10 cellular contexts compared by ENCODE assay signal in the genomic region with DNA sequence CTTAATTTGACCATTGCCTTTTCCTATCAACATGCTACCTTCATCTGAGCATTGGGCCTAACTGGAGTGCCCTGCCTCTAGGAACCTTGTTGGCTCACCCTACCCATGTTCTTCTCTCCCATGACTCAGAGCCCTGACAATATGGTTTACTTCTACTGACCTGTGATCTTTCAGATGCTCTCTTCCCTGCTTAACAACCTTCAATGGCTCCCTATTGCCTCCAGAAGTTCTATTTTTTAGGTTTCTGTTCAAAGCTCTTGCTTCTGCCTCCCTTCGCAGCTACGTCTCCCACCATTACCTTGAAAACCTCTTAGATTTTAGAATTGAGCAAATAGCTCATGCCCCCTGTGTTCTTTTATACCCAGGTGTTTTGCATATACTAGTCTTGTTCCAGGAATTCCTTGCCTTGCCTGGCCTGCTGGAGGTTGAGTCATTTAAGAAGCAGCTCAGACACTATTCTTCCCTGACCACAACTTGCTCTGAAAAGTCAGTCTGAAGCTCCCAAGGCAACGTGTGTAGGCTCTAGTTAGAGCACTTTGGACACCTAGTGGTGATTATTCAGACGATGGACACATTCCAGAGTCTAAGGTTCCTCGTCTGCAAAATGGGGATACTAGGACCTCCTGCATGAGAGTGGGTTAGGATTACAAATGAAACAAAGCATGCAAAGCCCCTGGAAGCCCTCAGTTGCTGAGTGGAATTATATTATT.
DNase-seq lines count a peak whose midpoint lies in the region; ATAC-seq and TF ChIP-seq lines count a peak whose summit lies in the region.
"Had no signal": no experiment of that assay in that cellular context is flagged by ENCODE, and none has a peak within 500 bp of the region (broad histone marks: within the 10 kb centered on the region; RNA-seq: fewer than 3 reads in every experiment).

No MANE protein-coding gene starts in this region.

- H3K9ac ChIP-seq in neural progenitor cell, result no peak overlapping the region

- no peaks in the 10 kb centered on the region for H3K27me3 ChIP-seq in neural progenitor cell

- no peak for ATAC-seq in GM21529 (IDR thresholded peaks at IDR 0.05; ENCODE audit: unreplicated experiment)

- peak; percentile 7 for DNase-seq in COLO829 (ENCODE audit: low spot score)
- peak; percentile 86 for DNase-seq in M059J (ENCODE audit: low read depth)
- peak; percentile 85 for DNase-seq in choroid plexus epithelial cell (ENCODE audit: low read depth)
- DNase-seq in neural progenitor cell (ENCODE audit: low spot score), result peak; percentile 15
- DNase-seq in anterior cingulate cortex (lab: John Stamatoyannopoulos, UW), result no peak
- DNase-seq in amniotic stem cell (lab: John Stamatoyannopoulos, UW), result no peak
- DNase-seq in T-helper 1 cell, result no peak
- DNase-seq: activated CD4-positive, alpha-beta T cell treated with anti-CD3 and anti-CD28 coated beads, Interleukin-2, amount 50 U/mL, for 4 hours; stimulated activated naive CD4-positive, alpha-beta T cell treated with Interleukin-2 at 50 U/mL for 16 hours had no signal

- H3K27ac ChIP-seq in neural progenitor cell, result no peak overlapping the region

- H3K9me3 ChIP-seq in neural progenitor cell (ENCODE audit: low read depth), result no peaks in the 10 kb centered on the region

- H3K36me3 ChIP-seq in neural progenitor cell, result no peaks in the 10 kb centered on the region

- TF ChIP-seq CTCF in choroid plexus epithelial cell (conservative IDR thresholded peaks at IDR 0.05; ENCODE audit: low read depth, low read length) (peak; percentile 47), neural progenitor cell (IDR thresholded peaks at IDR 0.05) (peak; percentile 32)

- no peak overlapping the region for H2AFZ ChIP-seq in neural progenitor cell (replicated peaks)

- H4K20me1 ChIP-seq in neural progenitor cell (ENCODE audit: low read depth), result no peaks in the 10 kb centered on the region

- H3K79me2 ChIP-seq in neural progenitor cell (ENCODE audit: low read depth), result no peaks in the 10 kb centered on the region

- H3K36me3 Mint-ChIP-seq in neural progenitor cell, result no peaks in the 10 kb centered on the region

- H3K4me3 ChIP-seq in choroid plexus epithelial cell (ENCODE audit: low read depth, low read length) (no peak overlapping the region), neural progenitor cell (no peak overlapping the region)

- H3K9me3 Mint-ChIP-seq in neural progenitor cell, result no peaks in the 10 kb centered on the region

- H3K4me2 ChIP-seq in neural progenitor cell, result no peak overlapping the region

- H3F3A ChIP-seq in neural progenitor cell (ENCODE audit: low read depth), result no peaks in the 10 kb centered on the region

- no peaks in the 10 kb centered on the region for H3K4me1 ChIP-seq in neural progenitor cell

- H3K4me1 Mint-ChIP-seq in neural progenitor cell, result no peaks in the 10 kb centered on the region

- H3K27ac Mint-ChIP-seq in neural progenitor cell, result no peak overlapping the region

- peaks cover 6% of the 10 kb centered on the region for H3K27me3 Mint-ChIP-seq in neural progenitor cell (ENCODE audit: insufficient read depth, low read depth)

- no peak overlapping the region for H3K4me3 Mint-ChIP-seq in neural progenitor cell

Comparison
In these comparisons a context has a peak if more than half of its experiments do, and no peak if none do; other contexts are left out.
1. DNase-seq: peak in COLO829 (single experiment), M059J (single experiment), choroid plexus epithelial cell (single experiment) and neural progenitor cell (single experiment); none in anterior cingulate cortex (0 of 58), amniotic stem cell (single experiment) and T-helper 1 cell (0 of 5).